9 cellular contexts compared by ENCODE assay signal in the genomic region with DNA sequence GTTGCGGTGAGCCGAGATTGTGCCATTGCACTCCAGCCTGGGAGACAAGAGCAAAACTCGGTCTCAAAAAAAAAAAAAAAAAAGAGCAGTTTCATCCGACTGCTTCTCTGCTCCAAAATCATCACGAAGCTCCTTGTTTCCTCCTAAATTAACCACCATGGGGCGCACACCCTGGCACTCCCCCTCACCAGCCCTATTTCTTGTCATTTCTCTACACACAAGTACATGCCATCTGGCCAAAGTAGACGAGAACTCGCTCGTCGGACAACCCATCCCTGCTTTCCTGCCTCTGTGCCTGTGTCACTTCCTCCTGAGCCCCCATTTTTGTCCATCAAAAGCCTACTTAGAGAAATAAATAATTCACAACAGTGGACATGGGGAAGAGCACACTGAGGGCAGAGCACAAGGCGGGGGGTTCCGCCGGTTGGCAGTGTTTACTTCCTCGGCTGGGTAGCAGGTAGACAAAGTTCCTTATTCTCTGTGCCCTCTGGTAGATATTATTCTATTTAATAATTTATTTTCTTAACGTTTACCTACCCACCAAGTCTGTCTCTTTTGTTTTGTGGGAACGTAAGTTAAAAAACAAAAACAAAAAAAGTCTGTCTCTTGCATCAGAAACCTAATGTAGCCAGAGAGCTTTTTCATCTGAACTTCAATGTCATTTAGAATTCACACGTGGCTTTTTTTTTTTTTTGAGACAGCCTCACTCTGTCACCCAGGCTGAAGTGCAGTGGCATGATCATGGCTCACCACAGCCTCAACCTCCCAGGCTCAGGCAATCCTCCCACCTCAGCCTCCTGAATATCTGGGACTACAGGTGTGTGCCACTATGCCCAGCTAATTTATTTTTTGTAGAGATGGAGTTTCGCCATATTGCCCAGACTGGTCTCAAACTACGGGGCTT. TPM values are rescaled to one million over a fixed set of nuclear protein-coding genes. Genes with fewer than 3 reads are reported as not detected.
DNase-seq lines count a peak whose midpoint lies in the region; ATAC-seq, FAIRE-seq and TF ChIP-seq lines count a peak whose summit lies in the region.
"Had no signal": no experiment of that assay in that cellular context is flagged by ENCODE, and none has a peak within 500 bp of the region (broad histone marks: within the 10 kb centered on the region; RNA-seq: fewer than 3 reads in every experiment).

No MANE protein-coding gene starts in this region.

- peak overlapping the region; percentile 93 to 95 for H3K27ac Mint-ChIP-seq in effector memory CD8-positive, alpha-beta T cell
- peak overlapping the region; percentile 8 for H3K27ac Mint-ChIP-seq in progenitor cell of endocrine pancreas

- no peaks in the 10 kb centered on the region for H3K9me2 ChIP-seq in PC-3 (replicated peaks; ENCODE audit: low read length)

- CTCF ChIA-PET in PC-3 (lab: Charles Lee), result interaction anchor here (1.4 kb wide), 1 partner anchor 29 kb away, joined by 3 read pairs; no protein-coding TSS in a partner anchor

- H3K9ac ChIP-seq in PC-3 (ENCODE audit: low read length), result no peak overlapping the region

- peaks cover 96% of the 10 kb centered on the region for H3K4me1 ChIP-seq in PC-3 (ENCODE audit: insufficient read depth, low read length)
- H3K4me1 ChIP-seq in BE2C, result peaks cover 16% of the 10 kb centered on the region

- POLR2A ChIA-PET in PC-3 (lab: Charles Lee; ENCODE audit: unreplicated experiment), result interaction anchor here (1.9 kb wide), 1 partner anchor 8 kb away, joined by 16 read pairs; no protein-coding TSS in a partner anchor

- H3K4me3 Mint-ChIP-seq in effector memory CD8-positive, alpha-beta T cell, result peak overlapping the region; percentile 77 to 80
- H3K4me3 Mint-ChIP-seq in progenitor cell of endocrine pancreas (ENCODE audit: low read depth), result no peak overlapping the region

- DNase-seq in GM19239 (ENCODE audit: insufficient read length, low spot score) (no peak), PC-3 (no peak), progenitor cell of endocrine pancreas (ENCODE audit: low spot score, unreplicated experiment) (no peak), mesenteric fat pad (ENCODE audit: low spot score) (no peak), iPS-NIHi11 (ENCODE audit: low spot score) (no peak), NCI-H1417 treated with DMSO at 0.1 percent for 48 hours (lab: John Stamatoyannopoulos, UW) (no peak), BE2C (no peak)
- no peak for DNase-seq in effector memory CD8-positive, alpha-beta T cell

- FAIRE-seq in GM19239 (lab: Jason Lieb, UNC), result peak; percentile 11

- H3K9me3 ChIP-seq in PC-3 (ENCODE audit: low read length), result no peaks in the 10 kb centered on the region
- H3K9me3 ChIP-seq in BE2C, result no peaks in the 10 kb centered on the region; the same call in 1 of the 2 replicates

- intact Hi-C loops in PC-3 (cut with micrococcal nuclease), result loop anchor here (5.0 kb wide), 1 partner anchor 772 kb away; no protein-coding TSS in a partner anchor

- no peak for ATAC-seq in PC-3
- no peak for ATAC-seq in effector memory CD8-positive, alpha-beta T cell (replicated peaks)

- H3K27ac ChIP-seq in PC-3 (ENCODE audit: low read length), result peak overlapping the region; percentile 90

- no peaks in the 10 kb centered on the region for H3K9me3 Mint-ChIP-seq in effector memory CD8-positive, alpha-beta T cell
- no peaks in the 10 kb centered on the region for H3K9me3 Mint-ChIP-seq in progenitor cell of endocrine pancreas (ENCODE audit: low read depth)

- H3K27me3 ChIP-seq in PC-3 (ENCODE audit: low read length) (no peaks in the 10 kb centered on the region), BE2C (no peaks in the 10 kb centered on the region)

- peaks cover 18% of the 10 kb centered on the region; the same call in 1 of the 2 replicates for H4K20me1 ChIP-seq in PC-3 (ENCODE audit: low read length)

- H3K36me3 ChIP-seq in PC-3 (ENCODE audit: low read depth, low read length) (no peaks in the 10 kb centered on the region), BE2C (no peaks in the 10 kb centered on the region)

- peaks cover 56 to 77% of the 10 kb centered on the region in 2 donors for H3K4me1 Mint-ChIP-seq in effector memory CD8-positive, alpha-beta T cell (ENCODE audit: low read depth in 2 of 2)
- H3K4me1 Mint-ChIP-seq in progenitor cell of endocrine pancreas (ENCODE audit: low read depth), result peaks cover 55% of the 10 kb centered on the region

- no peak overlapping the region for H2AFZ ChIP-seq in PC-3 (ENCODE audit: low read length)

- TF ChIP-seq CTCF in PC-3 (conservative IDR thresholded peaks at IDR 0.05; ENCODE audit: low read depth, low read length) (no peak; the same call in 1 of the 2 replicates), progenitor cell of endocrine pancreas (IDR thresholded peaks at IDR 0.05; ENCODE audit: unreplicated experiment) (no peak), BE2C (IDR thresholded peaks at IDR 0.05; ENCODE audit: low read depth, low read length) (no peak)

- H3K4me3 ChIP-seq in PC-3 (ENCODE audit: low read length) (no peak overlapping the region), BE2C (ENCODE audit: low read depth, low read length) (no peak overlapping the region)
- H3K4me3 ChIP-seq: lung had no signal

- BruUV-seq in PC-3 (replicated peaks; lab: Mats Ljungman, UMichigan), result no TSS peak

- H3K4me2 ChIP-seq in PC-3 (ENCODE audit: low read length), result peak overlapping the region; percentile 84; the same call in 1 of the 2 replicates

- H3F3A ChIP-seq in PC-3 (ENCODE audit: low read length, unreplicated experiment), result peaks cover 27% of the 10 kb centered on the region

- peaks cover 39% of the 10 kb centered on the region for H3K36me3 Mint-ChIP-seq in effector memory CD8-positive, alpha-beta T cell (ENCODE audit: insufficient read depth)
- H3K36me3 Mint-ChIP-seq in progenitor cell of endocrine pancreas (ENCODE audit: insufficient read depth), result no peaks in the 10 kb centered on the region

- no peaks in the 10 kb centered on the region for H3K27me3 Mint-ChIP-seq in effector memory CD8-positive, alpha-beta T cell
- no peaks in the 10 kb centered on the region for H3K27me3 Mint-ChIP-seq in progenitor cell of endocrine pancreas

- peaks cover 99% of the 10 kb centered on the region for H3K79me2 ChIP-seq in PC-3 (ENCODE audit: low read length)

RNA-seq across cellular contexts. Expression of a gene that starts 6.0 kb away (rescaled TPM):
- total RNA-seq in PC-3 (2014; rRNA removed) (74.3 and 80.8 TPM in 2 replicates), progenitor cell of endocrine pancreas (22.9 and 24.2 TPM in 2 replicates), mesenteric fat pad (27.5 TPM)
- 34.9 TPM for polyA plus RNA-seq in BE2C (2012; ENCODE audit: insufficient read depth, insufficient read length, low read depth)

RNA-seq across cellular contexts. Expression of a gene that starts 54.7 kb away (rescaled TPM):
- 46.1 and 83.6 TPM in 2 replicates for total RNA-seq in PC-3 (2014; rRNA removed)
- total RNA-seq in progenitor cell of endocrine pancreas, result 61.1 and 68.8 TPM in 2 replicates
- 30.2 TPM for total RNA-seq in mesenteric fat pad
- 0.85 TPM for polyA plus RNA-seq in BE2C (2012; ENCODE audit: insufficient read depth, insufficient read length, low read depth)
